11 cellular contexts compared by ENCODE assay signal in genomic region chr2:28619213-28620196, GRCh38.
DNase-seq lines count a peak whose midpoint lies in the region; ATAC-seq and TF ChIP-seq lines count a peak whose summit lies in the region.
"Had no signal": no experiment of that assay in that cellular context is flagged by ENCODE, and none has a peak within 500 bp of the region (broad histone marks: within the 10 kb centered on the region; RNA-seq: fewer than 3 reads in every experiment).

No MANE protein-coding gene starts in this region.

- H3K27ac ChIP-seq in CD4-positive, alpha-beta T cell (ENCODE audit: low read depth, low read length), result no peak overlapping the region
- H3K27ac ChIP-seq in trophoblast cell (ENCODE audit: low read depth, low read length), result peak overlapping the region; percentile 65

- no peak overlapping the region for H3K27ac Mint-ChIP-seq in CD4-positive, alpha-beta T cell
- peak overlapping the region; percentile 61 for H3K27ac Mint-ChIP-seq in dendritic cell treated with granulocyte-macrophage colony-stimulating factor and Interleukin-4, amounts not matched to agents 40 ng/mL and 50 ng/mL, for 4 days

- peaks cover 37 to 48% of the 10 kb centered on the region in 2 experiments for H3K4me1 ChIP-seq in trophoblast cell (ENCODE audit: control insufficient read depth in 1 of 2, insufficient read depth in 2 of 2, low read length in 2 of 2)

- intact Hi-C loops in CD4-positive, alpha-beta T cell (cut with DNase I, micrococcal nuclease), result loop anchor here (2.0 to 10.0 kb wide), 4 partner anchors 25 to 227 kb away; partner anchors contain the start of genes FOSL2 (in 1 of the 2) and PPP1CB (in 1 of the 2)
- intact Hi-C loops in dendritic cell treated with granulocyte-macrophage colony-stimulating factor and Interleukin-4, amounts not matched to agents 40 ng/mL and 50 ng/mL, for 4 days (cut with micrococcal nuclease), result loop anchor here (2.0 kb wide), 2 partner anchors 25 to 97 kb away; no protein-coding TSS in a partner anchor

- no peak overlapping the region for H4K12ac ChIP-seq in trophoblast cell (ENCODE audit: low read depth, low read length)

- no peaks in the 10 kb centered on the region for H3K9me3 ChIP-seq in CD4-positive, alpha-beta T cell (ENCODE audit: control insufficient read depth, low read length)
- no peaks in the 10 kb centered on the region for H3K9me3 ChIP-seq in trophoblast cell (ENCODE audit: insufficient read depth, low read depth, low read length)

- H3K4me3 Mint-ChIP-seq in CD4-positive, alpha-beta T cell, result peak overlapping the region; percentile 76
- peak overlapping the region; percentile 19 for H3K4me3 Mint-ChIP-seq in dendritic cell treated with granulocyte-macrophage colony-stimulating factor and Interleukin-4, amounts not matched to agents 40 ng/mL and 50 ng/mL, for 4 days

- TF ChIP-seq CTCF in CD4-positive, alpha-beta T cell (IDR thresholded peaks at IDR 0.05), result no peak

- H3K79me1 ChIP-seq in trophoblast cell (ENCODE audit: low read length), result peaks cover 51% of the 10 kb centered on the region

- peak overlapping the region; percentile 63 for H2BK5ac ChIP-seq in trophoblast cell (ENCODE audit: low read depth, low read length, poor library complexity)

- H3K79me2 ChIP-seq in trophoblast cell (ENCODE audit: control insufficient read depth, insufficient read depth, low read length, poor library complexity), result peaks cover 3% of the 10 kb centered on the region

- ATAC-seq in CD4-positive, alpha-beta T cell (ENCODE audit: poor library complexity), result no peak
- ATAC-seq in GM19455 (IDR thresholded peaks at IDR 0.05; ENCODE audit: unreplicated experiment), result no peak

- no peak for DNase-seq in CD4-positive, alpha-beta T cell
- DNase-seq in NCI-H82 treated with DMSO at 0.1 percent for 48 hours (lab: John Stamatoyannopoulos, UW; ENCODE audit: unreplicated experiment), result peak; percentile 14
- peak; percentile 73 to 80 for DNase-seq in trophoblast cell
- no peak for DNase-seq in NCI-H2029 treated with DMSO at 0.1 percent for 48 hours (lab: John Stamatoyannopoulos, UW)
- no peak for DNase-seq in activated CD4-positive, CD25-positive, alpha-beta regulatory T cell treated with anti-CD3 and anti-CD28 coated beads, Interleukin-2, amount 50 U/mL, for 72 hours
- no peak for DNase-seq in stimulated activated CD4-positive, alpha-beta T cell treated with anti-CD3 and anti-CD28 coated beads, Interleukin-4, amount 100 ng/mL, for 4 hours
- DNase-seq: dorsolateral prefrontal cortex, midbrain, NCI-H1436 treated with DMSO at 0.1 percent for 48 hours had no signal

- CTCF ChIA-PET in CD4-positive, alpha-beta T cell (lab: Charles Lee), result interaction anchor here (1.2 to 2.1 kb wide), 2 partner anchors 25 to 53 kb away, joined by 6 to 14 read pairs; no protein-coding TSS in a partner anchor

- no peaks in the 10 kb centered on the region for H3K36me3 Mint-ChIP-seq in CD4-positive, alpha-beta T cell (ENCODE audit: low read depth)
- H3K36me3 Mint-ChIP-seq in dendritic cell treated with granulocyte-macrophage colony-stimulating factor and Interleukin-4, amounts not matched to agents 40 ng/mL and 50 ng/mL, for 4 days (ENCODE audit: low read depth), result peaks cover 7% of the 10 kb centered on the region

- H3K4me1 Mint-ChIP-seq in CD4-positive, alpha-beta T cell (ENCODE audit: low read depth), result peaks cover 68% of the 10 kb centered on the region
- peaks cover 56% of the 10 kb centered on the region for H3K4me1 Mint-ChIP-seq in dendritic cell treated with granulocyte-macrophage colony-stimulating factor and Interleukin-4, amounts not matched to agents 40 ng/mL and 50 ng/mL, for 4 days (ENCODE audit: low read depth)

- POLR2A ChIA-PET in CD4-positive, alpha-beta T cell (lab: Charles Lee), result interaction anchor here (1.4 to 7.7 kb wide), 2 partner anchors 8 to 132 kb away, joined by 3 to 49 read pairs; partner anchors contain the start of gene PPP1CB

- H3K4ac ChIP-seq in trophoblast cell (ENCODE audit: low read depth, low read length), result peak overlapping the region; percentile 35

- no peaks in the 10 kb centered on the region for H3K9me3 Mint-ChIP-seq in CD4-positive, alpha-beta T cell
- H3K9me3 Mint-ChIP-seq in dendritic cell treated with granulocyte-macrophage colony-stimulating factor and Interleukin-4, amounts not matched to agents 40 ng/mL and 50 ng/mL, for 4 days, result no peaks in the 10 kb centered on the region

- H3K18ac ChIP-seq in trophoblast cell (ENCODE audit: low read length), result peak overlapping the region; percentile 63

- no peak overlapping the region for H3K4me2 ChIP-seq in trophoblast cell (ENCODE audit: low read length)

- WGBS in trophoblast cell (ENCODE audit: extremely low coverage, insufficient coverage, insufficient read length), result no CpG with 5 or more reads among the region's 10 CpGs

- peak overlapping the region; percentile 85 for H2BK12ac ChIP-seq in trophoblast cell (ENCODE audit: low read length)

- no peak overlapping the region for H2AFZ ChIP-seq in trophoblast cell (ENCODE audit: insufficient read depth, low read length, poor library complexity)

- no peak overlapping the region for H3K23ac ChIP-seq in trophoblast cell (ENCODE audit: low read length)

- peak overlapping the region; percentile 55 for H2AK5ac ChIP-seq in trophoblast cell (ENCODE audit: low read length)

- H3K36me3 ChIP-seq in trophoblast cell (ENCODE audit: control insufficient read depth in 1 of 2, insufficient read depth in 2 of 2, low read length in 2 of 2), result no peaks in the 10 kb centered on the region

- H4K91ac ChIP-seq in trophoblast cell (ENCODE audit: low read depth, low read length), result peak overlapping the region; percentile 88

- no peak overlapping the region for H3K9ac ChIP-seq in trophoblast cell (ENCODE audit: low read length)

- peak overlapping the region; percentile 59 for H3K14ac ChIP-seq in trophoblast cell (ENCODE audit: low read length)

- H3K4me3 ChIP-seq in trophoblast cell (ENCODE audit: low read depth, low read length), result no peak overlapping the region
- H3K4me3 ChIP-seq: dorsolateral prefrontal cortex had no signal

- H3K27me3 ChIP-seq in CD4-positive, alpha-beta T cell (ENCODE audit: control insufficient read depth, insufficient read depth, low read length), result no peaks in the 10 kb centered on the region
- no peaks in the 10 kb centered on the region for H3K27me3 ChIP-seq in trophoblast cell (ENCODE audit: insufficient read depth, low read length)
- H3K27me3 ChIP-seq: dorsolateral prefrontal cortex had no signal

- peak overlapping the region; percentile 34 for H4K8ac ChIP-seq in trophoblast cell (ENCODE audit: low read depth, low read length)

- H3K27me3 Mint-ChIP-seq in CD4-positive, alpha-beta T cell, result no peaks in the 10 kb centered on the region
- no peaks in the 10 kb centered on the region for H3K27me3 Mint-ChIP-seq in dendritic cell treated with granulocyte-macrophage colony-stimulating factor and Interleukin-4, amounts not matched to agents 40 ng/mL and 50 ng/mL, for 4 days

- peak overlapping the region; percentile 70 for H2BK120ac ChIP-seq in trophoblast cell (ENCODE audit: insufficient read depth, low read length, poor library complexity)

Comparison
In these comparisons a context has a peak if more than half of its experiments do, and no peak if none do; other contexts are left out.
1. DNase-seq: peak in NCI-H82 treated with DMSO at 0.1 percent for 48 hours (single experiment) and trophoblast cell (2 of 2); none in CD4-positive, alpha-beta T cell (0 of 10), NCI-H2029 treated with DMSO at 0.1 percent for 48 hours (single experiment), activated CD4-positive, CD25-positive, alpha-beta regulatory T cell treated with anti-CD3 and anti-CD28 coated beads, Interleukin-2, amount 50 U/mL, for 72 hours (single experiment) and stimulated activated CD4-positive, alpha-beta T cell treated with anti-CD3 and anti-CD28 coated beads, Interleukin-4, amount 100 ng/mL, for 4 hours (0 of 2).